ENCODE assay signal across 8 cellular contexts in genomic region chr17:49556183-49556943, GRCh38. TPM values are rescaled to one million over a fixed set of nuclear protein-coding genes. Genes with fewer than 3 reads are reported as not detected.
DNase-seq lines count a peak whose midpoint lies in the region; ATAC-seq and TF ChIP-seq lines count a peak whose summit lies in the region.

No MANE protein-coding gene starts in this region.

- 17% methylated on average over 33 of the region's 33 CpGs for WGBS in liver

- TF ChIP-seq CTCF in liver (IDR thresholded peaks at IDR 0.05; ENCODE audit: low read depth, low read length, missing input control), result peak; percentile 91

- H3K27ac ChIP-seq in liver (ENCODE audit: low read depth in 1 of 2, low read length in 2 of 2), result no peak overlapping the region

- H3K4me3 ChIP-seq in liver (ENCODE audit: low read depth in 1 of 3, low read length in 3 of 3), result no peak overlapping the region

- peak; percentile 79 for DNase-seq in CD1c-positive myeloid dendritic cell (ENCODE audit: extremely low spot score)
- peak; percentile 71 to 77 for DNase-seq in NCI-H524 (lab: John Stamatoyannopoulos, UW)
- DNase-seq in activated CD4-positive, alpha-beta T cell treated with anti-CD3 and anti-CD28 coated beads for 24 hours (ENCODE audit: low read depth in 2 of 2), result peak; percentile 81
- DNase-seq in cerebellar cortex (ENCODE audit: low spot score), result peak; percentile 76
- DNase-seq in stimulated activated CD4-positive, alpha-beta T cell treated with anti-CD3 and anti-CD28 coated beads, TNF-alpha, amount 100 ng/mL, for 1 hour (ENCODE audit: low read depth in 3 of 3, low spot score in 1 of 3), result peak; percentile 40 to 83 (median 61)

- peak; percentile 91 to 95 for TF ChIP-seq RAD21 in liver (IDR thresholded peaks at IDR 0.05)

- H3K9me3 ChIP-seq in liver (ENCODE audit: control insufficient read depth in 4 of 4, low read length in 3 of 4), result no peaks in the 10 kb centered on the region

- H3K27me3 ChIP-seq in liver (ENCODE audit: control insufficient read depth in 4 of 4, insufficient read depth in 4 of 4, low read length in 3 of 4), result no peaks in the 10 kb centered on the region

- no peaks in the 10 kb centered on the region for H3K36me3 ChIP-seq in liver (ENCODE audit: control insufficient read depth in 4 of 4, insufficient read depth in 3 of 4, low read depth in 1 of 4, low read length in 3 of 4)

- ATAC-seq in HG02642 (IDR thresholded peaks at IDR 0.05; ENCODE audit: poor library complexity, unreplicated experiment), result peak; percentile 74
- no peak for ATAC-seq in HG02973 (IDR thresholded peaks at IDR 0.05; ENCODE audit: unreplicated experiment)

- no peak overlapping the region for H3K9ac ChIP-seq in liver (ENCODE audit: low read depth in 1 of 2, low read length in 2 of 2)

- H3K4me1 ChIP-seq in liver (ENCODE audit: control insufficient read depth in 4 of 4, insufficient read depth in 4 of 4, low read length in 3 of 4), result peaks cover 4 to 11% (median 6%) of the 10 kb centered on the region in 4 donors

TF ChIP-seq in liver, 16 proteins besides CTCF, POLR2A, EP300 and RAD21:
- TF ChIP-seq REST (IDR thresholded peaks at IDR 0.05), result no peak
- no peak for TF ChIP-seq SP1 (IDR thresholded peaks at IDR 0.05)
- no peak for TF ChIP-seq YY1 (IDR thresholded peaks at IDR 0.05)
- no peak for TF ChIP-seq FOXA2 (IDR thresholded peaks at IDR 0.05)
- no peak for TF ChIP-seq JUND (IDR thresholded peaks at IDR 0.05)
TF ChIP-seq in liver: peak in this region for 0.

RNA-seq across cellular contexts. Expression of gene NXPH3, which starts 19.3 kb away (rescaled TPM):
- under 1 TPM in 1 of 2 donors, not detected in 1; 0.17 TPM for total RNA-seq in liver
- under 1 TPM in 1 of 2 donors, not detected in 1; 0.22 TPM for polyA plus RNA-seq in liver
